8 cellular contexts compared by ENCODE assay signal in genomic region chr5:116492016-116492623, GRCh38.
DNase-seq lines count a peak whose midpoint lies in the region; ATAC-seq and TF ChIP-seq lines count a peak whose summit lies in the region.

No MANE protein-coding gene starts in this region.

- intact Hi-C loops in CD4-positive, alpha-beta memory T cell (cut with micrococcal nuclease): no loop called here

- H3K4me3 ChIP-seq in CD4-positive, alpha-beta memory T cell (ENCODE audit: low read length in 2 of 2): no peak overlapping the region
- no peak overlapping the region for H3K4me3 ChIP-seq in NB4 (ENCODE audit: low read depth, low read length)

- no peaks in the 10 kb centered on the region for H3K9me3 ChIP-seq in CD4-positive, alpha-beta memory T cell (ENCODE audit: control insufficient read depth in 1 of 2, low read length in 2 of 2)

- H3K4me1 ChIP-seq in CD4-positive, alpha-beta memory T cell (ENCODE audit: insufficient read depth, low read length): peaks cover 8% of the 10 kb centered on the region

- CTCF ChIA-PET in CD4-positive, alpha-beta memory T cell (lab: Charles Lee; ENCODE audit: partially characterized antibody): no interaction called here

- H3K27ac Mint-ChIP-seq in CD4-positive, alpha-beta memory T cell: no peak overlapping the region

- H3K27ac ChIP-seq in CD4-positive, alpha-beta memory T cell (ENCODE audit: low read depth, low read length): no peak overlapping the region

- TF ChIP-seq CTCF in NB4 (IDR thresholded peaks at IDR 0.05; ENCODE audit: low read depth, low read length): no peak

- H3K36me3 ChIP-seq in CD4-positive, alpha-beta memory T cell (ENCODE audit: insufficient read depth, low read length): no peaks in the 10 kb centered on the region

- ATAC-seq in GM21786 (IDR thresholded peaks at IDR 0.05; ENCODE audit: unreplicated experiment) (peak; percentile 68), GM19023 (IDR thresholded peaks at IDR 0.05; ENCODE audit: unreplicated experiment) (no peak)

- H3K36me3 Mint-ChIP-seq in CD4-positive, alpha-beta memory T cell: no peaks in the 10 kb centered on the region

- no peak for TF ChIP-seq POLR2A in NB4 (IDR thresholded peaks at IDR 0.05; ENCODE audit: extremely low read depth, insufficient read length)

- POLR2A ChIA-PET in CD4-positive, alpha-beta memory T cell (lab: Charles Lee; ENCODE audit: partially characterized antibody): no interaction called here

- H3K4me1 Mint-ChIP-seq in CD4-positive, alpha-beta memory T cell: peaks cover 6 to 15% (median 7%) of the 10 kb centered on the region in 4 donors

- peak in 3 of 5 donors; percentile 9 to 17 (median 13) for DNase-seq in CD4-positive, alpha-beta memory T cell
- DNase-seq in NB4 (ENCODE audit: low read depth): peak; percentile 55
- peak; percentile 90 for DNase-seq in dedifferentiated amniotic fluid mesenchymal stem cell (ENCODE audit: extremely low spot score)
- DNase-seq in non-pigmented ciliary epithelial cell (ENCODE audit: low read depth): peak; percentile 82
- no peak for DNase-seq in OCI-M2 (lab: John Stamatoyannopoulos, UW; ENCODE audit: unreplicated experiment)
- no peak for DNase-seq in NCI-H1436 (lab: John Stamatoyannopoulos, UW)

- H3K9me3 Mint-ChIP-seq in CD4-positive, alpha-beta memory T cell: no peaks in the 10 kb centered on the region

- no peaks in the 10 kb centered on the region for H3K27me3 ChIP-seq in CD4-positive, alpha-beta memory T cell (ENCODE audit: insufficient read depth, low read length)

- no peaks in the 10 kb centered on the region for H3K27me3 Mint-ChIP-seq in CD4-positive, alpha-beta memory T cell

- no peak overlapping the region for H3K4me3 Mint-ChIP-seq in CD4-positive, alpha-beta memory T cell

Comparison
In these comparisons a context has a peak if more than half of its experiments do, and no peak if none do; other contexts are left out.
1. DNase-seq: peak in CD4-positive, alpha-beta memory T cell (3 of 5), NB4 (single experiment), dedifferentiated amniotic fluid mesenchymal stem cell (single experiment) and non-pigmented ciliary epithelial cell (single experiment); none in OCI-M2 (single experiment) and NCI-H1436 (single experiment).